ENCODE assay signal across 8 cellular contexts in the genomic region with DNA sequence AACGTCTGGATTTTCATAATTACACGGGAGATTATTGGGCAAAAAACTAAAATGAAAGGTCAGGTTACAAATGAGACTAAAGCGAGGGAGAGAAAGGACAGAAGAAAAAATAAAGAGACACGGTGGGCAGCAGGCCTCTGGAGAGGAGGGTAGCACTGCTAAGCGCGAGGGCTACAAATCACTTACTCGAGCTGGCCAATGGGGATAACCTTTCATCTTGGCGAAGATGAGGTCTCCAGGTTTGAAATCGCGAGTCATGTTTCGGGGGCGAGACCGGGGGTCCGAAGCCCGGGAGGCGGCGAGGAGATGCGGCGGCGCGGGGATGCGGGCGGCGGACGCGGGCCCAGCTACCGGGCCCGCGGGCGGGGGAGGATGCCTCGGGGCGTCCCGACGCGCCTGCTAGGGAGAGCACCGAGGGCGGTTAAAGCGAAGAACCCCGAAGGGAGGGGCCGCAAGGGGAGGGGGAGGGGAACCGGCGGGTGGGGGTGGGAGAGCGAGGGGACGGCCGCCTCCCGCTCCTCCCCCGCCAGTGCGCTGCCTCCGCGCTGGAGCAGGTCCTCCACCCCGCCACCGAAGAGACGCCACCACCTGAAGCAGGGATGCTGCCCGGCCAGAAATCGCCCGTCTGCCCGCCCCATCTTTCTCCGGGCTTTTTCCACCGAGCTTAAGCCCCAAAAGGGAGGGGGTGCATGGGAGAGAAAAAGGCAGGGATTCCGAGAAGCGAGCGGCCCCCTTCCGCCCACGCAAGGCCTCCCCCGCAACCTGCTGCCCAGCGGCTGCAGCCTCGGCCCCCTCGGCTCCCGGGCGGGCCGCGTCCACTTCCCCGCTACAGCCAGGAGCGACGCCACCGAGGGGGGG. TPM values are rescaled to one million over a fixed set of nuclear protein-coding genes. Genes with fewer than 3 reads are reported as not detected.
DNase-seq lines count a peak whose midpoint lies in the region; ATAC-seq and TF ChIP-seq lines count a peak whose summit lies in the region.

No MANE protein-coding gene starts in this region.

- H3K4me1 ChIP-seq in endodermal cell (ENCODE audit: control insufficient read depth, insufficient read depth, low read length) (peaks cover 7% of the 10 kb centered on the region), muscle layer of colon (ENCODE audit: insufficient read depth, low read length) (peaks cover 17% of the 10 kb centered on the region)

- H3K36me3 ChIP-seq in endodermal cell (ENCODE audit: control insufficient read depth, insufficient read depth, low read length) (peaks cover 41% of the 10 kb centered on the region), muscle layer of colon (ENCODE audit: insufficient read depth, low read length) (peaks cover 21% of the 10 kb centered on the region)

- no peaks in the 10 kb centered on the region for H3K9me3 Mint-ChIP-seq in activated CD8-positive, alpha-beta memory T cell treated with anti-CD3 and anti-CD28 coated beads, Interleukin-2, amount 10 ng/mL, durations not matched to agents 7 days and 5 days (ENCODE audit: low read depth)
- H3K9me3 Mint-ChIP-seq in endodermal cell: no peaks in the 10 kb centered on the region

- H3K4me3 ChIP-seq in endodermal cell (ENCODE audit: low read length): peak overlapping the region; percentile 91
- peak overlapping the region; percentile 82 to 90 for H3K4me3 ChIP-seq in muscle layer of colon (ENCODE audit: low read depth in 1 of 2, low read length in 2 of 2)

- ATAC-seq in GM18499 (IDR thresholded peaks at IDR 0.05; ENCODE audit: insufficient read depth, unreplicated experiment): peak; percentile 0
- peak; percentile 38 for ATAC-seq in HG02610 (IDR thresholded peaks at IDR 0.05; ENCODE audit: unreplicated experiment)
- peak; percentile 64 for ATAC-seq in activated CD8-positive, alpha-beta memory T cell treated with anti-CD3 and anti-CD28 coated beads, Interleukin-2, amount 10 ng/mL, durations not matched to agents 7 days and 5 days

- no peak for TF ChIP-seq CTCF in endodermal cell (conservative IDR thresholded peaks at IDR 0.05)

- H3K27ac ChIP-seq in endodermal cell (ENCODE audit: low read depth, low read length) (peak overlapping the region; percentile 100), muscle layer of colon (ENCODE audit: low read depth, low read length) (peak overlapping the region; percentile 75)

- H3K27me3 Mint-ChIP-seq in activated CD8-positive, alpha-beta memory T cell treated with anti-CD3 and anti-CD28 coated beads, Interleukin-2, amount 10 ng/mL, durations not matched to agents 7 days and 5 days: no peaks in the 10 kb centered on the region
- no peaks in the 10 kb centered on the region for H3K27me3 Mint-ChIP-seq in endodermal cell (ENCODE audit: insufficient read depth)

- H3K27me3 ChIP-seq in endodermal cell (ENCODE audit: control insufficient read depth, insufficient read depth, low read length, poor library complexity, severe bottlenecking) (no peaks in the 10 kb centered on the region), muscle layer of colon (ENCODE audit: control insufficient read depth in 1 of 2, insufficient read depth in 2 of 2, low read length in 2 of 2) (no peaks in the 10 kb centered on the region)

- H3K27ac Mint-ChIP-seq in activated CD8-positive, alpha-beta memory T cell treated with anti-CD3 and anti-CD28 coated beads, Interleukin-2, amount 10 ng/mL, durations not matched to agents 7 days and 5 days: peak overlapping the region; percentile 93
- peak overlapping the region; percentile 83 for H3K27ac Mint-ChIP-seq in endodermal cell

- H3K4me3 Mint-ChIP-seq in activated CD8-positive, alpha-beta memory T cell treated with anti-CD3 and anti-CD28 coated beads, Interleukin-2, amount 10 ng/mL, durations not matched to agents 7 days and 5 days: peak overlapping the region; percentile 91
- peak overlapping the region; percentile 83 for H3K4me3 Mint-ChIP-seq in endodermal cell

- peaks cover 37% of the 10 kb centered on the region for H3K36me3 Mint-ChIP-seq in activated CD8-positive, alpha-beta memory T cell treated with anti-CD3 and anti-CD28 coated beads, Interleukin-2, amount 10 ng/mL, durations not matched to agents 7 days and 5 days
- H3K36me3 Mint-ChIP-seq in endodermal cell (ENCODE audit: low read depth): peaks cover 43% of the 10 kb centered on the region

- 0 to 3% methylated on average over 10 to 65 of the region's 76 CpGs for WGBS in endodermal cell (ENCODE audit: insufficient coverage in 1 of 2, insufficient read length in 1 of 2), 2 experiments

- H3K9me3 ChIP-seq in endodermal cell (ENCODE audit: control insufficient read depth, low read length) (no peaks in the 10 kb centered on the region), muscle layer of colon (ENCODE audit: low read length) (no peaks in the 10 kb centered on the region)

- H3K4me1 Mint-ChIP-seq in activated CD8-positive, alpha-beta memory T cell treated with anti-CD3 and anti-CD28 coated beads, Interleukin-2, amount 10 ng/mL, durations not matched to agents 7 days and 5 days: peaks cover 51% of the 10 kb centered on the region
- H3K4me1 Mint-ChIP-seq in endodermal cell: peaks cover 50% of the 10 kb centered on the region

- peak; percentile 73 for DNase-seq in NCI-H2227 (lab: John Stamatoyannopoulos, UW; ENCODE audit: unreplicated experiment)
- DNase-seq in activated CD8-positive, alpha-beta memory T cell treated with anti-CD3 and anti-CD28 coated beads, Interleukin-2, amount 10 ng/mL, durations not matched to agents 7 days and 5 days: peak; percentile 80
- peak; percentile 78 for DNase-seq in endodermal cell
- peak; percentile 24 to 37 for DNase-seq in stimulated activated CD8-positive, alpha-beta memory T cell treated with anti-CD3 and anti-CD28 coated beads, Interleukin-7, amount 100 ng/mL, for 1 hour (ENCODE audit: low read depth in 2 of 2)
- no peak for DNase-seq in DMS153 (lab: John Stamatoyannopoulos, UW)

- CTCF ChIA-PET in activated CD8-positive, alpha-beta memory T cell treated with anti-CD3 and anti-CD28 coated beads, Interleukin-2, amount 10 ng/mL, durations not matched to agents 7 days and 5 days (lab: Charles Lee): interaction anchor here (1.0 to 3.7 kb wide), 8 partner anchors 10 to 87 kb away, joined by 3 to 21 read pairs (median 3); partner anchors contain the start of genes CCDC171 and SNAPC3

- H3K9ac ChIP-seq in endodermal cell (ENCODE audit: extremely low read depth, low read length, poor library complexity, severe bottlenecking) (peak overlapping the region; percentile 98), muscle layer of colon (ENCODE audit: low read length) (peak overlapping the region; percentile 70)

RNA-seq across cellular contexts. Expression of gene PSIP1, which starts 0.6 kb away (rescaled TPM):
- total RNA-seq in activated CD8-positive, alpha-beta memory T cell treated with anti-CD3 and anti-CD28 coated beads, Interleukin-2, amount 10 ng/mL, durations not matched to agents 7 days and 5 days: 100 to 1,000 TPM in 1 of 2 experiments, 10 to 100 TPM in 1; 92.6 to 126 TPM
- total RNA-seq in endodermal cell: 100 to 1,000 TPM; 226 to 257 TPM
- polyA plus RNA-seq in endodermal cell (2013, experiment 1 of 2): 205 TPM
- polyA plus RNA-seq in endodermal cell (2013, experiment 2 of 2): 212 TPM

RNA-seq across cellular contexts. Expression of gene CCDC171, which starts 42.7 kb away (rescaled TPM):
- total RNA-seq in activated CD8-positive, alpha-beta memory T cell treated with anti-CD3 and anti-CD28 coated beads, Interleukin-2, amount 10 ng/mL, durations not matched to agents 7 days and 5 days: 1 to 10 TPM; 2.5 to 2.9 TPM
- total RNA-seq in endodermal cell: 1 to 10 TPM; 6.3 to 6.8 TPM
- 5.0 TPM for polyA plus RNA-seq in endodermal cell (2013, experiment 1 of 2)
- 3.9 TPM for polyA plus RNA-seq in endodermal cell (2013, experiment 2 of 2)

Comparison
In these comparisons a context has a peak if more than half of its experiments do, and no peak if none do; other contexts are left out.
1. ATAC-seq: peak in every context shown above with its lines; median percentile 64 in activated CD8-positive, alpha-beta memory T cell treated with anti-CD3 and anti-CD28 coated beads, Interleukin-2, amount 10 ng/mL, durations not matched to agents 7 days and 5 days; 38 in HG02610; 0 in GM18499.